ENCODE assay signal across 20 cellular contexts in genomic region chr20:58040447-58041290, GRCh38.
DNase-seq lines count a peak whose midpoint lies in the region; FAIRE-seq and TF ChIP-seq lines count a peak whose summit lies in the region.
"Had no signal": no experiment of that assay in that cellular context is flagged by ENCODE, and none has a peak within 500 bp of the region (broad histone marks: within the 10 kb centered on the region; RNA-seq: fewer than 3 reads in every experiment).

No MANE protein-coding gene starts in this region.

- 84% methylated on average over 13 of the region's 15 CpGs; no CpG with 5 or more reads in 1 of the 2 experiments for WGBS in H1 (ENCODE audit: extremely low coverage in 1 of 2, insufficient coverage in 1 of 2, insufficient read length in 1 of 2, insufficient replicate concordance in 2 of 2, low coverage in 1 of 2, low lambda C conversion rate in 2 of 2, missing lambda C conversion rate in 1 of 2), 2 experiments

- TF ChIP-seq EP300 in H1 (IDR thresholded peaks at IDR 0.05; ENCODE audit: borderline replicate concordance in 1 of 2, low read depth in 2 of 2, low read length in 2 of 2), result no peak

- H3K36me3 Mint-ChIP-seq in neural progenitor cell, result no peaks in the 10 kb centered on the region
- H3K36me3 Mint-ChIP-seq: CD14-positive monocyte had no signal

- H2BK20ac ChIP-seq in H1 (ENCODE audit: low read length), result no peak overlapping the region

- no peak overlapping the region for H3K4me3 ChIP-seq in H1 (ENCODE audit: extremely low read depth in 1 of 4, insufficient read depth in 2 of 4, low read depth in 3 of 4, low read length in 4 of 4)
- no peak overlapping the region for H3K4me3 ChIP-seq in neural progenitor cell
- no peak overlapping the region for H3K4me3 ChIP-seq in coronary artery
- H3K4me3 ChIP-seq: HAP-1, SJCRH30 had no signal

- no peaks in the 10 kb centered on the region for H4K20me1 ChIP-seq in H1 (replicated peaks in 1 of 2; ENCODE audit: control insufficient read depth in 1 of 2, insufficient read depth in 2 of 2, low read length in 2 of 2)
- H4K20me1 ChIP-seq in neural progenitor cell (ENCODE audit: low read depth), result no peaks in the 10 kb centered on the region

- H4K91ac ChIP-seq in H1 (replicated peaks; ENCODE audit: insufficient read length, low read length), result no peak overlapping the region

- POLR2A ChIA-PET in H1 (lab: Charles Lee; ENCODE audit: partially characterized antibody), result interaction anchor here (0.7 kb wide), 1 partner anchor 1325 kb away, joined by 6 read pairs; no protein-coding TSS in a partner anchor

- H3K4ac ChIP-seq in H1 (replicated peaks; ENCODE audit: insufficient read length, low read depth, low read length), result no peak overlapping the region

- H3K27ac ChIP-seq in H1 (ENCODE audit: low read depth, low read length) (no peak overlapping the region), neural progenitor cell (no peak overlapping the region), coronary artery (no peak overlapping the region)
- H3K27ac ChIP-seq: SJCRH30 had no signal

- H3K4me2 ChIP-seq in H1 (ENCODE audit: insufficient read depth in 1 of 2, low read depth in 2 of 2, low read length in 2 of 2) (no peak overlapping the region), neural progenitor cell (peak overlapping the region; percentile 27)

- H3K18ac ChIP-seq in H1 (ENCODE audit: extremely low read depth, low read length), result no peak overlapping the region

- H3K4me3 Mint-ChIP-seq in neural progenitor cell, result no peak overlapping the region
- H3K4me3 Mint-ChIP-seq: CD14-positive monocyte had no signal

- H3K9ac ChIP-seq in H1 (replicated peaks in 1 of 4; ENCODE audit: extremely low read depth in 1 of 4, low read depth in 3 of 4, low read length in 3 of 4), result no peak overlapping the region
- no peak overlapping the region for H3K9ac ChIP-seq in neural progenitor cell

- no peak overlapping the region for H3K27ac Mint-ChIP-seq in neural progenitor cell
- H3K27ac Mint-ChIP-seq: CD14-positive monocyte had no signal

- H3K36me3 ChIP-seq in H1 (ENCODE audit: control insufficient read depth in 2 of 4, insufficient read depth in 4 of 4, low read length in 3 of 4), result no peaks in the 10 kb centered on the region
- H3K36me3 ChIP-seq in neural progenitor cell, result no peaks in the 10 kb centered on the region
- H3K36me3 ChIP-seq: HAP-1, SJCRH30 had no signal

- H3K14ac ChIP-seq in H1 (ENCODE audit: insufficient read length), result no peak overlapping the region

- H2AK5ac ChIP-seq in H1 (ENCODE audit: low read depth, low read length), result no peak overlapping the region

- no peaks in the 10 kb centered on the region for H3K23me2 ChIP-seq in H1 (ENCODE audit: low read depth, low read length)

- no peak for TF ChIP-seq RAD21 in H1 (IDR thresholded peaks at IDR 0.05 in 1 of 2, conservative IDR thresholded peaks at IDR 0.05 in 1 of 2; ENCODE audit: low read depth in 2 of 2, low read length in 2 of 2)

- no peaks in the 10 kb centered on the region for H3K27me3 ChIP-seq in H1 (replicated peaks in 1 of 4; ENCODE audit: control insufficient read depth in 3 of 4, extremely low read depth in 1 of 4, insufficient read depth in 3 of 4, low read length in 3 of 4)
- no peaks in the 10 kb centered on the region for H3K27me3 ChIP-seq in neural progenitor cell
- H3K27me3 ChIP-seq: SJCRH30 had no signal

- H3K79me1 ChIP-seq in H1 (ENCODE audit: low read depth, low read length), result no peaks in the 10 kb centered on the region

- H3K9me3 ChIP-seq in H1 (ENCODE audit: insufficient read depth in 2 of 2, low read depth in 1 of 2, low read length in 1 of 2) (no peaks in the 10 kb centered on the region), neural progenitor cell (ENCODE audit: low read depth) (no peaks in the 10 kb centered on the region)
- H3K9me3 ChIP-seq: HAP-1, SJCRH30 had no signal

- no peak overlapping the region; the same call in 1 of the 2 replicates for H4K8ac ChIP-seq in H1 (ENCODE audit: extremely low read depth, insufficient read depth, low read length)

- no peak overlapping the region for H2BK12ac ChIP-seq in H1 (ENCODE audit: low read depth, low read length)

- intact Hi-C loops in posterior vena cava (cut with DNase I), result no loop called here

- TF ChIP-seq CTCF in H1 (IDR thresholded peaks at IDR 0.05; ENCODE audit: control extremely low read depth in 1 of 3, insufficient read depth in 1 of 3, low read depth in 1 of 3, low read length in 3 of 3) (no peak), neural progenitor cell (IDR thresholded peaks at IDR 0.05) (no peak), coronary artery (IDR thresholded peaks at IDR 0.05) (no peak)

- H3K23ac ChIP-seq in H1 (ENCODE audit: insufficient read length), result no peak overlapping the region

- TF ChIP-seq POLR2A in H1 (IDR thresholded peaks at IDR 0.05; ENCODE audit: control extremely low read depth in 1 of 2, low read depth in 2 of 2, low read length in 2 of 2), result no peak

- no peaks in the 10 kb centered on the region for H3K9me3 Mint-ChIP-seq in neural progenitor cell

- no peak overlapping the region for H4K5ac ChIP-seq in H1 (ENCODE audit: insufficient read length, low read depth, low read length)

- H3K79me2 ChIP-seq in H1 (ENCODE audit: control insufficient read depth in 1 of 2, insufficient read depth in 2 of 2, low read length in 2 of 2) (no peaks in the 10 kb centered on the region), neural progenitor cell (ENCODE audit: low read depth) (no peaks in the 10 kb centered on the region)

- H3K56ac ChIP-seq in H1 (replicated peaks; ENCODE audit: insufficient read length, low read depth, low read length), result no peak overlapping the region

- H3K27me3 Mint-ChIP-seq in neural progenitor cell (ENCODE audit: insufficient read depth, low read depth), result peaks cover 14% of the 10 kb centered on the region

- peaks cover 35% of the 10 kb centered on the region for H3K4me1 Mint-ChIP-seq in neural progenitor cell
- H3K4me1 Mint-ChIP-seq: CD14-positive monocyte had no signal

- H3F3A ChIP-seq in neural progenitor cell (ENCODE audit: low read depth), result no peaks in the 10 kb centered on the region

- FAIRE-seq in H1 (lab: Jason Lieb, UNC), result no peak
- peak; percentile 71 for FAIRE-seq in urothelium cell line (lab: Jason Lieb, UNC)

- H2BK15ac ChIP-seq in H1 (ENCODE audit: low read length), result no peak overlapping the region

- peak; percentile 23 for DNase-seq in activated CD8-positive, alpha-beta memory T cell treated with anti-CD3 and anti-CD28 coated beads, Interleukin-2, amount 50 U/mL, for 48 hours
- DNase-seq in activated CD8-positive, alpha-beta memory T cell treated with anti-CD3 and anti-CD28 coated beads for 24 hours, result no peak
- DNase-seq in H1 (ENCODE audit: low read depth in 1 of 2, low spot score in 2 of 2) (peak in 1 of 2 experiments; percentile 39), neural progenitor cell (ENCODE audit: low spot score) (peak; percentile 75), urothelium cell line (ENCODE audit: low spot score) (no peak), posterior vena cava (ENCODE audit: low spot score) (no peak), coronary artery (ENCODE audit: low spot score) (no peak), OCI-M2 (lab: John Stamatoyannopoulos, UW; ENCODE audit: unreplicated experiment) (no peak)
- DNase-seq: 8988T; DMS79 treated with DMSO at 0.1 percent for 48 hours; IMR-90; NCI-H1092 treated with DMSO at 0.1 percent for 48 hours; NCI-H2081; NCI-H748 treated with DMSO at 0.1 percent for 48 hours; NK-92 treated with Interleukin-12 subunit alpha and Interleukin-12 subunit beta, amount 100 ng/mL, for 24 hours; OCI-M1; RPMI8226; SJCRH30 had no signal

- H2AFZ ChIP-seq in H1 (ENCODE audit: low read length) (0 out of 2 replicates have a peak overlapping the region, but pooled peaks have one; percentile 2), neural progenitor cell (replicated peaks) (no peak overlapping the region)

- CTCF ChIA-PET in H1 (lab: Charles Lee; ENCODE audit: partially characterized antibody), result interaction anchor here (1.7 kb wide), 1 partner anchor 18 kb away, joined by 3 read pairs; no protein-coding TSS in a partner anchor

- H3K4me1 ChIP-seq in H1 (replicated peaks in 1 of 4; ENCODE audit: control insufficient read depth in 3 of 4, insufficient read depth in 4 of 4, low read length in 3 of 4) (peaks cover 0 to 4% (median 2%) of the 10 kb centered on the region in 4 experiments; a peak in 2 of 7 replicates), neural progenitor cell (peaks cover 12% of the 10 kb centered on the region)
- H3K4me1 ChIP-seq: HAP-1 had no signal

- no peak overlapping the region for H2BK120ac ChIP-seq in H1 (replicated peaks; ENCODE audit: low read depth, low read length)

- H2BK5ac ChIP-seq in H1 (ENCODE audit: low read depth, low read length), result no peak overlapping the region

TF ChIP-seq in H1, 55 proteins besides CTCF, POLR2A, EP300 and RAD21:
- peak; percentile 45; the same call in 1 of the 2 replicates for TF ChIP-seq BACH1 (IDR thresholded peaks at IDR 0.05; ENCODE audit: low read length)
- TF ChIP-seq MAFK (IDR thresholded peaks at IDR 0.05; ENCODE audit: low read depth, low read length), result peak; percentile 32; the same call in 1 of the 2 replicates
- no peak for TF ChIP-seq ATF3 (IDR thresholded peaks at IDR 0.05; ENCODE audit: insufficient read depth, low read depth, low read length)
TF ChIP-seq in H1: peak in this region for 2.

Comparison
In these comparisons a context has a peak if more than half of its experiments do, and no peak if none do; other contexts are left out.
1. DNase-seq: peak in activated CD8-positive, alpha-beta memory T cell treated with anti-CD3 and anti-CD28 coated beads, Interleukin-2, amount 50 U/mL, for 48 hours (single experiment) and neural progenitor cell (single experiment); none in activated CD8-positive, alpha-beta memory T cell treated with anti-CD3 and anti-CD28 coated beads for 24 hours (single experiment), urothelium cell line (single experiment), posterior vena cava (single experiment), coronary artery (single experiment) and OCI-M2 (single experiment).